In genomic region chr15:73838795-73839565, GRCh38 we compare ENCODE assay signal across 16 cellular contexts. TPM values are rescaled to one million over a fixed set of nuclear protein-coding genes. Genes with fewer than 3 reads are reported as not detected.
DNase-seq lines count a peak whose midpoint lies in the region; ATAC-seq, FAIRE-seq and TF ChIP-seq lines count a peak whose summit lies in the region.
"Had no signal": no experiment of that assay in that cellular context is flagged by ENCODE, and none has a peak within 500 bp of the region (broad histone marks: within the 10 kb centered on the region; RNA-seq: fewer than 3 reads in every experiment).

No MANE protein-coding gene starts in this region.

- H3K9me3 ChIP-seq in gastrocnemius medialis (no peaks in the 10 kb centered on the region), spleen (peaks cover 0 to 3% (median 0%) of the 10 kb centered on the region in 8 donors)
- H3K9me3 ChIP-seq: SJSA1 had no signal

- TF ChIP-seq POLR2A in gastrocnemius medialis (IDR thresholded peaks at IDR 0.05) (no peak), spleen (IDR thresholded peaks at IDR 0.05) (no peak)

- peak; percentile 71 to 78 for ATAC-seq in gastrocnemius medialis
- ATAC-seq in GM19452 (IDR thresholded peaks at IDR 0.05; ENCODE audit: unreplicated experiment), result no peak
- no peak for ATAC-seq in HG02840 (IDR thresholded peaks at IDR 0.05; ENCODE audit: low FRiP score, unreplicated experiment)
- ATAC-seq: activated T-cell treated with anti-CD3 and anti-CD28 coated beads, Interleukin-2, amount 50 U/mL, for 72 hours had no signal

- intact Hi-C loops in gastrocnemius medialis (cut with DNase I; ENCODE audit: low total_unique reads) (loop anchor here (1.0 kb wide), 1 partner anchor 37 kb away; no protein-coding TSS in a partner anchor), spleen (cut with DNase I; ENCODE audit: low total_unique reads) (no loop called here)

- H3K27me3 ChIP-seq in gastrocnemius medialis, result peaks cover 0 to 4% (median 0%) of the 10 kb centered on the region in 3 donors
- H3K27me3 ChIP-seq in spleen (replicated peaks in 1 of 7), result peaks cover 0 to 59% (median 6%) of the 10 kb centered on the region in 7 donors

- no peak overlapping the region for H3K27ac ChIP-seq in gastrocnemius medialis
- no peak overlapping the region for H3K27ac ChIP-seq in spleen
- H3K27ac ChIP-seq: SJSA1 had no signal

- FAIRE-seq in HTR-8/SVneo (lab: Jason Lieb, UNC), result no peak
- FAIRE-seq: bronchial epithelial cell had no signal

- in situ Hi-C loops in gastrocnemius medialis (cut with MboI; ENCODE audit: low sequenced_read_pairs in 4 of 4), result no loop called here

- 47 to 60% (median 57%) methylated on average over 13 of the region's 13 CpGs for WGBS in spleen, 5 donors

- H3K36me3 ChIP-seq in gastrocnemius medialis (no peaks in the 10 kb centered on the region), spleen (no peaks in the 10 kb centered on the region)
- H3K36me3 ChIP-seq: SJSA1 had no signal

- peaks cover 13 to 17% of the 10 kb centered on the region in 2 donors for H3K4me1 ChIP-seq in gastrocnemius medialis
- H3K4me1 ChIP-seq in spleen, result peaks cover 0 to 7% (median 3%) of the 10 kb centered on the region in 6 donors
- H3K4me1 ChIP-seq: SJSA1 had no signal

- no peak for TF ChIP-seq CTCF in gastrocnemius medialis (IDR thresholded peaks at IDR 0.05 in 4 of 5, conservative IDR thresholded peaks at IDR 0.05 in 1 of 5)
- no peak for TF ChIP-seq CTCF in spleen (IDR thresholded peaks at IDR 0.05 in 8 of 11, conservative IDR thresholded peaks at IDR 0.05 in 3 of 11)

- peak; percentile 29 for DNase-seq in GM03348 (ENCODE audit: low spot score)
- DNase-seq in anterior cingulate cortex (lab: John Stamatoyannopoulos, UW), result peak in 56 of 58 donors; percentile 14 to 95 (median 71)
- peak; percentile 53 to 54 for DNase-seq in hippocampal formation (lab: John Stamatoyannopoulos, UW)
- DNase-seq in gastrocnemius medialis, result peak; percentile 30 to 70
- no peak for DNase-seq in spleen
- DNase-seq in HTR-8/SVneo (ENCODE audit: insufficient read length, low spot score), result no peak
- DNase-seq: activated CD4-positive, alpha-beta T cell treated with anti-CD3 and anti-CD28 coated beads for 1 hour; activated T-cell treated with anti-CD3 and anti-CD28 coated beads, Interleukin-2, amount 50 U/mL, for 72 hours; CD4-positive, CD25-positive, alpha-beta regulatory T cell; naive B cell; NCI-H526 treated with DMSO at 0.1 percent for 48 hours had no signal

- H3K4me3 ChIP-seq in gastrocnemius medialis (no peak overlapping the region), spleen (no peak overlapping the region)
- H3K4me3 ChIP-seq: SJSA1 had no signal

RNA-seq across cellular contexts. Expression of gene TBC1D21, which starts 34.4 kb away (rescaled TPM):
- total RNA-seq in gastrocnemius medialis (not detected), spleen (not detected)
- polyA plus RNA-seq in spleen, result not detected
- total RNA-seq: activated T-cell treated with anti-CD3 and anti-CD28 coated beads, Interleukin-2, amount 50 U/mL, for 72 hours; bronchial epithelial cell; CD4-positive, CD25-positive, alpha-beta regulatory T cell; epithelial cell of proximal tubule; SJSA1 had no signal
- polyA plus RNA-seq: CD4-positive, CD25-positive, alpha-beta regulatory T cell had no signal

Comparison
In these comparisons a context has a peak if more than half of its experiments do, and no peak if none do; other contexts are left out.
1. DNase-seq: peak in GM03348 (single experiment), anterior cingulate cortex (56 of 58), hippocampal formation (2 of 2) and gastrocnemius medialis (2 of 2); none in spleen (single experiment) and HTR-8/SVneo (single experiment).
2. ATAC-seq: peak in gastrocnemius medialis (2 of 2); none in GM19452 (single experiment) and HG02840 (single experiment).